Comparison of ENCODE assay signal across 7 cellular contexts in genomic region chr19:46863818-46864629, GRCh38. TPM values are rescaled to one million over a fixed set of nuclear protein-coding genes. Genes with fewer than 3 reads are reported as not detected.
A peak's percentile ranks its signal among the peaks of the same experiment; 100 is the strongest.
DNase-seq lines count a peak whose midpoint lies in the region; ATAC-seq and TF ChIP-seq lines count a peak whose summit lies in the region.

No MANE protein-coding gene starts in this region.

- intact Hi-C loops in right cardiac atrium (cut with DNase I): loop anchor here in 3 of 4 donors (5.0 to 10.0 kb wide), 4 partner anchors 51 to 128 kb away; no protein-coding TSS in a partner anchor

- peak; percentile 97 for DNase-seq in H4 (ENCODE audit: low spot score)
- DNase-seq in RWPE2 (ENCODE audit: low spot score): peak; percentile 77
- peak in 1 of 3 donors; percentile 63 for DNase-seq in right cardiac atrium
- DNase-seq in stimulated activated CD4-positive, alpha-beta T cell treated with anti-CD3 and anti-CD28 coated beads, Interleukin-1b, Interleukin-23, amount 100 ng/mL, for 48 hours: no peak

- H3K9me3 ChIP-seq in RWPE2 (ENCODE audit: severe bottlenecking): no peaks in the 10 kb centered on the region
- no peaks in the 10 kb centered on the region for H3K9me3 ChIP-seq in right cardiac atrium (ENCODE audit: control insufficient read depth, low read length)
- no peaks in the 10 kb centered on the region for H3K9me3 ChIP-seq in stomach smooth muscle (ENCODE audit: control insufficient read depth in 2 of 2, low read length in 2 of 2)

- H3K27ac ChIP-seq in RWPE2 (ENCODE audit: poor library complexity, severe bottlenecking) (peak overlapping the region; percentile 95), right cardiac atrium (ENCODE audit: low read length) (peak overlapping the region; percentile 80), stomach smooth muscle (ENCODE audit: low read length) (peak overlapping the region; percentile 69)

- H3K27me3 ChIP-seq in RWPE2 (ENCODE audit: insufficient read depth, poor library complexity, severe bottlenecking) (no peaks in the 10 kb centered on the region), right cardiac atrium (ENCODE audit: control insufficient read depth, insufficient read depth) (no peaks in the 10 kb centered on the region), stomach smooth muscle (ENCODE audit: control insufficient read depth in 1 of 2, insufficient read depth in 2 of 2, low read length in 2 of 2) (no peaks in the 10 kb centered on the region)

- H3K4me3 ChIP-seq in RWPE2 (ENCODE audit: severe bottlenecking) (peak overlapping the region; percentile 67), right cardiac atrium (ENCODE audit: low read length) (peak overlapping the region; percentile 100), stomach smooth muscle (ENCODE audit: low read length in 2 of 2) (peak overlapping the region in 1 of 2 donors; percentile 80)

- H3K4me1 ChIP-seq in RWPE2 (ENCODE audit: insufficient read depth, poor library complexity, severe bottlenecking) (peaks cover 50% of the 10 kb centered on the region), right cardiac atrium (ENCODE audit: control insufficient read depth, insufficient read depth, low read length) (peaks cover 17% of the 10 kb centered on the region), stomach smooth muscle (ENCODE audit: control insufficient read depth, insufficient read depth, low read length) (peaks cover 49% of the 10 kb centered on the region)

- H3K9ac ChIP-seq in stomach smooth muscle (ENCODE audit: low read length in 2 of 2): peak overlapping the region in 1 of 2 donors; percentile 36

- 21% methylated on average over 6 of the region's 6 CpGs for WGBS in right cardiac atrium

- peak; percentile 52 for ATAC-seq in RWPE2 (ENCODE audit: low read depth)
- no peak for ATAC-seq in right cardiac atrium
- no peak for ATAC-seq in GM21515 (IDR thresholded peaks at IDR 0.05; ENCODE audit: unreplicated experiment)
- ATAC-seq in GM19324 (IDR thresholded peaks at IDR 0.05; ENCODE audit: low FRiP score, unreplicated experiment): no peak

- TF ChIP-seq CTCF in RWPE2 (IDR thresholded peaks at IDR 0.05; ENCODE audit: poor library complexity, severe bottlenecking): no peak

- H3K36me3 ChIP-seq in RWPE2 (ENCODE audit: low read depth) (0 out of 2 replicates have a peak, but pooled peaks cover 4% of the 10 kb centered on the region), stomach smooth muscle (ENCODE audit: control insufficient read depth in 2 of 2, insufficient read depth in 2 of 2, low read length in 2 of 2) (no peaks in the 10 kb centered on the region)

RNA-seq across cellular contexts. Expression of gene ARHGAP35, which starts 3.2 kb away (rescaled TPM):
- 24.0 and 27.1 TPM in 2 replicates for total RNA-seq in H4 (2014; rRNA removed; shearing (Covaris generic))
- total RNA-seq in right cardiac atrium: 10 to 100 TPM; 71.5 to 85.6 (median 77.1) TPM
- 46.6 TPM for polyA plus RNA-seq in right cardiac atrium

RNA-seq across cellular contexts. Expression of gene AP2S1, which starts 13.4 kb away (rescaled TPM):
- total RNA-seq in H4 (2014; rRNA removed; shearing (Covaris generic)): 363 and 394 TPM in 2 replicates
- 100 to 1,000 TPM in 1 of 4 donors, 10 to 100 TPM in 3; 83.0 to 102 (median 93.9) TPM for total RNA-seq in right cardiac atrium
- 90.5 TPM for polyA plus RNA-seq in right cardiac atrium
